ENCODE assay signal across 8 cellular contexts in genomic region chr4:68656445-68656973, GRCh38.
DNase-seq lines count a peak whose midpoint lies in the region; ATAC-seq, FAIRE-seq and TF ChIP-seq lines count a peak whose summit lies in the region.
"Not testable (repeated sequence)": the region's sequence is repeated elsewhere in the genome, so short reads cannot be mapped to it uniquely, and the experiment has no call there.

No MANE protein-coding gene starts in this region.

- not testable (repeated sequence) for H3K9me3 ChIP-seq in MM.1S (replicated peaks; ENCODE audit: insufficient read depth, low read length); mucosa of stomach (ENCODE audit: control insufficient read depth, low read length)

- DNase-seq in DMS53 treated with DMSO at 0.1 percent for 48 hours (lab: John Stamatoyannopoulos, UW; ENCODE audit: unreplicated experiment), result peak; percentile 25
- peak; percentile 14 for DNase-seq in MM.1S

- H3K4me1 ChIP-seq in MM.1S (ENCODE audit: low read length), result not testable (repeated sequence)
- peaks cover 21% of the 10 kb centered on the region for H3K4me1 ChIP-seq in mucosa of stomach (ENCODE audit: control insufficient read depth, insufficient read depth, low read length)

- not testable (repeated sequence) for H3K36me3 ChIP-seq in MM.1S (replicated peaks; ENCODE audit: insufficient read depth, low read length); mucosa of stomach (ENCODE audit: control insufficient read depth, insufficient read depth, low read length)

- H3K9ac ChIP-seq in MM.1S (ENCODE audit: low read length) (peak overlapping the region; percentile 10; the same call in 1 of the 2 replicates), mucosa of stomach (ENCODE audit: low read length) (peak overlapping the region; percentile 45)

- H2AFZ ChIP-seq in MM.1S (ENCODE audit: low read length), result peak overlapping the region; percentile 50

- TF ChIP-seq CTCF in MM.1S (IDR thresholded peaks at IDR 0.05; ENCODE audit: low read length), result not testable (repeated sequence)

- H4K20me1 ChIP-seq in MM.1S (ENCODE audit: insufficient read depth, low read length), result not testable (repeated sequence)

- not testable (repeated sequence) for H3K9me2 ChIP-seq in MM.1S (replicated peaks; ENCODE audit: insufficient read depth, low read length)

- peak overlapping the region; percentile 24 for H3K4me3 ChIP-seq in MM.1S (ENCODE audit: low read length)
- H3K4me3 ChIP-seq in mucosa of stomach (ENCODE audit: low read length), result not testable (repeated sequence)

- not testable (repeated sequence) for H3K27me3 ChIP-seq in MM.1S (replicated peaks; ENCODE audit: insufficient read depth, low read length); mucosa of stomach (ENCODE audit: control insufficient read depth, insufficient read depth, low read length)

- peak; percentile 49 for ATAC-seq in GM19043 (IDR thresholded peaks at IDR 0.05; ENCODE audit: low read depth, unreplicated experiment)
- ATAC-seq in GM21529 (IDR thresholded peaks at IDR 0.05; ENCODE audit: unreplicated experiment), result peak; percentile 39
- ATAC-seq in HG02884 (IDR thresholded peaks at IDR 0.05; ENCODE audit: unreplicated experiment), result peak; percentile 37
- peak; percentile 63 for ATAC-seq in HG03280 (IDR thresholded peaks at IDR 0.05; ENCODE audit: unreplicated experiment)

- peak overlapping the region; percentile 62 for H3K4me2 ChIP-seq in MM.1S (ENCODE audit: low read depth, low read length)

- H3F3A ChIP-seq in MM.1S (ENCODE audit: insufficient read depth, low read length), result not testable (repeated sequence)

- peak; percentile 43 for FAIRE-seq in endometrium (lab: Jason Lieb, UNC)

- not testable (repeated sequence) for H3K79me2 ChIP-seq in MM.1S (ENCODE audit: low read length)

- peak overlapping the region; percentile 59; the same call in 1 of the 2 replicates for H3K27ac ChIP-seq in MM.1S (ENCODE audit: low read length)
